ENCODE assay signal across 10 cellular contexts in the genomic region with DNA sequence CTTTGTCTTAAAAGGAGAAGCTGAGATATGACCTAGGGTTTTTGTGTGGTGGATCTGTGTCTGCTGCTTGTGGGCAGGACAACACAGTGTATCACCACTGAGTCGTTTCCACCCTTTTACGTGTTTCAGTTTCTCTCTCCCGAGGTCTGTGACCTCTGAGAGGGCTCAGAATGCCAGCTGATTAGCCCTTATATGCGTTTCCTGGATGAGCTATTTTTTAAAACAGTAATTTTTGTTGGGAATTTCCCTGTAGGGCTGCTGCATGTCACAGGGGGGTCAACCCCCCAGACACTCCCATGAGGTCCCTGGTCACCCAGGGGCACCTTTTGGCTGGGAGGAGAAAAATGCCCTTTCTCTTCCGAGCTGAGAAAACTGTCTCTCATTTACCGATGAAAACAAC.
A peak's percentile ranks its signal among the peaks of the same experiment; 100 is the strongest.
DNase-seq lines count a peak whose midpoint lies in the region; ATAC-seq and TF ChIP-seq lines count a peak whose summit lies in the region.
"Had no signal": no experiment of that assay in that cellular context is flagged by ENCODE, and none has a peak within 500 bp of the region (broad histone marks: within the 10 kb centered on the region; RNA-seq: fewer than 3 reads in every experiment).

No MANE protein-coding gene starts in this region.

- H3K27ac ChIP-seq in BLaER1 treated with 17β-estradiol and CSF1 and Interleukin-3, amounts not matched to agents 10 nM and 100 nM, result peak overlapping the region in 5 of 11 experiments; percentile 24 to 60 (median 39); a peak in 8 of 22 replicates
- H3K27ac ChIP-seq in HUES6 (ENCODE audit: low read depth, low read length) (0 out of 2 replicates have a peak overlapping the region, but pooled peaks have one; percentile 8), breast epithelium (no peak overlapping the region)
- H3K27ac ChIP-seq: foreskin keratinocyte had no signal

- H3K27me3 ChIP-seq in BLaER1 treated with 17β-estradiol and CSF1 and Interleukin-3, amounts not matched to agents 10 nM and 100 nM, result peaks cover 95 to 100% (median 96%) of the 10 kb centered on the region in 11 experiments
- H3K27me3 ChIP-seq in HUES6 (ENCODE audit: control insufficient read depth, insufficient read depth, low read length), result no peaks in the 10 kb centered on the region; the same call in 1 of the 2 replicates
- H3K27me3 ChIP-seq in breast epithelium, result peaks cover 0 to 18% of the 10 kb centered on the region in 2 donors
- H3K27me3 ChIP-seq: foreskin keratinocyte had no signal

- TF ChIP-seq POLR2A in breast epithelium (IDR thresholded peaks at IDR 0.05), result no peak

- H3K9ac ChIP-seq in BLaER1 treated with 17β-estradiol and CSF1 and Interleukin-3, amounts not matched to agents 10 nM and 100 nM, result peak overlapping the region in 1 of 11 experiments; percentile 8; a peak in 1 of 22 replicates
- H3K9ac ChIP-seq in HUES6 (ENCODE audit: low read length), result no peak overlapping the region

- peaks cover 0 to 5% (median 0%) of the 10 kb centered on the region in 11 experiments; a peak in 1 of 22 replicates for H4K20me1 ChIP-seq in BLaER1 treated with 17β-estradiol and CSF1 and Interleukin-3, amounts not matched to agents 10 nM and 100 nM

- TF ChIP-seq CTCF in fibroblast of mammary gland (conservative IDR thresholded peaks at IDR 0.05; ENCODE audit: control insufficient read depth, insufficient read depth, low read depth, low read length) (no peak), breast epithelium (IDR thresholded peaks at IDR 0.05) (no peak)

- peak overlapping the region in 1 of 10 experiments; percentile 17; a peak in 1 of 20 replicates for H3K4me3 ChIP-seq in BLaER1 treated with 17β-estradiol and CSF1 and Interleukin-3, amounts not matched to agents 10 nM and 100 nM
- H3K4me3 ChIP-seq in HUES6 (ENCODE audit: low read depth, low read length) (no peak overlapping the region), fibroblast of mammary gland (ENCODE audit: control insufficient read depth, low read depth, low read length) (no peak overlapping the region), breast epithelium (no peak overlapping the region)

- DNase-seq in fibroblast of mammary gland (ENCODE audit: low read depth) (peak; percentile 7), breast epithelium (ENCODE audit: low spot score in 2 of 2) (no peak), retina (no peak), NCI-H524 treated with DMSO at 0.1 percent for 48 hours (lab: John Stamatoyannopoulos, UW) (no peak)
- DNase-seq: foreskin keratinocyte; naive thymus-derived CD4-positive, alpha-beta T cell had no signal

- peak; percentile 67 for ATAC-seq in GM18909 (IDR thresholded peaks at IDR 0.05; ENCODE audit: poor library complexity, unreplicated experiment)
- no peak for ATAC-seq in HG03175 (IDR thresholded peaks at IDR 0.05; ENCODE audit: unreplicated experiment)
- ATAC-seq: foreskin keratinocyte; naive thymus-derived CD4-positive, alpha-beta T cell had no signal

- peaks cover 0 to 30% (median 13%) of the 10 kb centered on the region in 10 experiments; a peak in 13 of 20 replicates for H3K4me1 ChIP-seq in BLaER1 treated with 17β-estradiol and CSF1 and Interleukin-3, amounts not matched to agents 10 nM and 100 nM
- peaks cover 48% of the 10 kb centered on the region for H3K4me1 ChIP-seq in HUES6 (ENCODE audit: control insufficient read depth, insufficient read depth, low read length)
- H3K4me1 ChIP-seq in breast epithelium, result no peaks in the 10 kb centered on the region
- H3K4me1 ChIP-seq: foreskin keratinocyte had no signal

- intact Hi-C loops in breast epithelium (cut with DNase I; ENCODE audit: low total_unique reads), result no loop called here

- no peaks in the 10 kb centered on the region for H3K36me3 ChIP-seq in BLaER1 treated with 17β-estradiol and CSF1 and Interleukin-3, amounts not matched to agents 10 nM and 100 nM
- H3K36me3 ChIP-seq in HUES6 (ENCODE audit: control insufficient read depth, insufficient read depth, low read length), result no peaks in the 10 kb centered on the region
- no peaks in the 10 kb centered on the region for H3K36me3 ChIP-seq in breast epithelium

- no peaks in the 10 kb centered on the region for H3K9me3 ChIP-seq in BLaER1 treated with 17β-estradiol and CSF1 and Interleukin-3, amounts not matched to agents 10 nM and 100 nM (replicated peaks in 1 of 11)
- H3K9me3 ChIP-seq in HUES6 (ENCODE audit: control insufficient read depth, insufficient read depth, low read depth, low read length) (no peaks in the 10 kb centered on the region), breast epithelium (no peaks in the 10 kb centered on the region)

- H3K4me2 ChIP-seq in BLaER1 treated with 17β-estradiol and CSF1 and Interleukin-3, amounts not matched to agents 10 nM and 100 nM, result peak overlapping the region in 9 of 11 experiments; percentile 3 to 62 (median 44); a peak in 13 of 22 replicates
